In genomic region chr2:12716250-12717190, GRCh38 we compare ENCODE assay signal across 8 cellular contexts. TPM values are rescaled to one million over a fixed set of nuclear protein-coding genes. Genes with fewer than 3 reads are reported as not detected.
DNase-seq lines count a peak whose midpoint lies in the region; ATAC-seq, FAIRE-seq and TF ChIP-seq lines count a peak whose summit lies in the region.

TRIB2 (plus strand) TSS chr2:12716936; CDS start chr2:12718308, 1,372 bp downstream.

- peak within 1 kb of the TSS; percentile 92 to 97 for H3K27ac ChIP-seq in kidney (ENCODE audit: low read depth in 2 of 2, low read length in 2 of 2)

- FAIRE-seq in kidney (lab: Jason Lieb, UNC), result no peak

- no peak for TF ChIP-seq CTCF in kidney (IDR thresholded peaks at IDR 0.05; ENCODE audit: borderline replicate concordance, extremely low read depth, insufficient read depth)

- peak; percentile 50 for DNase-seq in A172 (ENCODE audit: low spot score)
- peak; percentile 70 for DNase-seq in NCI-H460 (ENCODE audit: extremely low read depth, low read depth)
- peak; percentile 90 for DNase-seq in activated CD4-positive, alpha-beta T cell treated with anti-CD3 and anti-CD28 coated beads for 1 hour
- peak; percentile 69 for DNase-seq in cerebellar cortex (ENCODE audit: low spot score)
- DNase-seq in kidney, result peak; percentile 97
- peak; percentile 83 to 87 for DNase-seq in stimulated activated CD4-positive, alpha-beta T cell treated with anti-CD3 and anti-CD28 coated beads, Interleukin-15, amount 100 ng/mL, for 1 hour (ENCODE audit: low read depth in 1 of 2, low spot score in 1 of 2)

- H3K4me1 ChIP-seq in kidney (ENCODE audit: control insufficient read depth in 1 of 2, insufficient read depth in 1 of 2, low read depth in 1 of 2, low read length in 2 of 2), result peaks cover 8 to 12% of the 10 kb centered on the region in 2 donors

- H3K36me3 ChIP-seq in kidney (ENCODE audit: control insufficient read depth in 1 of 2, insufficient read depth in 2 of 2, low read length in 2 of 2), result no peaks in the 10 kb centered on the region

- H3K4me3 ChIP-seq in kidney (ENCODE audit: low read length in 2 of 2), result peak within 1 kb of the TSS; percentile 88

- ATAC-seq in GM18858 (IDR thresholded peaks at IDR 0.05; ENCODE audit: unreplicated experiment), result peak; percentile 65
- ATAC-seq in HG03159 (IDR thresholded peaks at IDR 0.05; ENCODE audit: unreplicated experiment), result peak; percentile 61

- intact Hi-C loops in kidney (cut with DNase I), result no loop called here

- peak within 1 kb of the TSS; percentile 93 to 96 for H3K9ac ChIP-seq in kidney (ENCODE audit: low read length in 2 of 2)

- no peaks in the 10 kb centered on the region for H3K9me3 ChIP-seq in kidney (ENCODE audit: control insufficient read depth in 1 of 2, low read length in 2 of 2)

RNA-seq across cellular contexts. Expression of gene TRIB2, which starts in this region (rescaled TPM):
- 2.0 and 8.3 TPM in 2 replicates for total RNA-seq in A172 (2014; rRNA removed; shearing (Covaris generic))
- total RNA-seq in NCI-H460 (2014; rRNA removed; shearing (Covaris generic)), result 4.4 and 7.8 TPM in 2 replicates
- polyA plus RNA-seq in NCI-H460 (2014; cell fraction: nucleus; rRNA removed), result 9.1 and 18.8 TPM in 2 replicates
- total RNA-seq in kidney, result 69.2 TPM
- polyA plus RNA-seq in kidney (ENCODE audit: insufficient read depth, low read depth, low replicate concordance), result 29.6 TPM

Comparison
In these comparisons a context has a peak if more than half of its experiments do, and no peak if none do; other contexts are left out.
1. Peak in every context shown above with its lines: DNase-seq, ATAC-seq, H3K4me3 ChIP-seq and H3K27ac ChIP-seq.